20 cellular contexts compared by ENCODE assay signal in the genomic region with DNA sequence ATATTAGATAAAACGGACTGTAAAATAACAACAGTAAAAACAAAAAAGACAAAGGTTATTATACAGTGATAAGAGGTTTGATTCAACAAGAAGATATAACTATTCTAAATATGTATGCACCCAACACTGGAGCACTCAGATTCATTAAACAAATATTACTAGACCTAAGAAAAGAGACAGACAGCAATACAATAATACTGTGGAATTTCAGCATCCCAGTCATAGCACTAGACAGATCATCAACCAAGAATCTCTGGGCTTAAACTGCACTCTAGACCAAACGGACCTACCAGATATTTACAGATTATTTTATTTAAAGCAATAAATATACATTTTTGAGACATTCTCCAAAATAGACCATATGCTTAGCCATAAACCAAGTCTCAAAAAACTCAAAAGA.
A peak's percentile ranks its signal among the peaks of the same experiment; 100 is the strongest.
DNase-seq lines count a peak whose midpoint lies in the region; ATAC-seq, FAIRE-seq and TF ChIP-seq lines count a peak whose summit lies in the region.
"Had no signal": no experiment of that assay in that cellular context is flagged by ENCODE, and none has a peak within 500 bp of the region (broad histone marks: within the 10 kb centered on the region; RNA-seq: fewer than 3 reads in every experiment).

No MANE protein-coding gene starts in this region.

- H3K56ac ChIP-seq in IMR-90 (ENCODE audit: extremely low read depth, insufficient read depth, low read length), result no peak overlapping the region

- no peak overlapping the region for H2AK5ac ChIP-seq in IMR-90 (ENCODE audit: low read depth, low read length)

- H4K91ac ChIP-seq in IMR-90 (ENCODE audit: insufficient read depth, low read depth, low read length), result no peak overlapping the region

- H3K4me3 ChIP-seq in IMR-90 (ENCODE audit: insufficient read depth, low read depth, low read length) (no peak overlapping the region), GM12878 (no peak overlapping the region), left ventricle myocardium inferior (no peak overlapping the region)
- H3K4me3 ChIP-seq: GM23338 had no signal

- no peak overlapping the region for H3K4ac ChIP-seq in IMR-90 (ENCODE audit: low read depth, low read length)

- H3K36me3 ChIP-seq in IMR-90 (ENCODE audit: control insufficient read depth, insufficient read depth, low read length) (no peaks in the 10 kb centered on the region), GM12878 (ENCODE audit: control insufficient read depth in 2 of 2, insufficient read depth in 2 of 2, low read length in 1 of 2) (no peaks in the 10 kb centered on the region), left ventricle myocardium inferior (no peaks in the 10 kb centered on the region)

- TF ChIP-seq RAD21 in IMR-90 (IDR thresholded peaks at IDR 0.05; ENCODE audit: low read length) (no peak), GM12878 (IDR thresholded peaks at IDR 0.05; ENCODE audit: insufficient read depth, low read depth, low read length) (no peak)

- RAD21 ChIA-PET in GM12878 (lab: Charles Lee; ENCODE audit: unreplicated experiment), result no interaction called here

- no peaks in the 10 kb centered on the region for H3K79me2 ChIP-seq in GM12878 (ENCODE audit: control insufficient read depth, insufficient read depth, low read length)

- no peak overlapping the region for H2BK15ac ChIP-seq in IMR-90 (ENCODE audit: low read depth, low read length)

- no CpG with 5 or more reads among the region's 2 CpGs for WGBS in IMR-90 (ENCODE audit: extremely low coverage in 2 of 2, insufficient read length in 1 of 2), 2 experiments
- WGBS in GM12878 (ENCODE audit: insufficient coverage, insufficient replicate concordance, low lambda C conversion rate, missing lambda C conversion rate), result 6% methylated on average over 2 of the region's 2 CpGs

- dilution Hi-C loops in IMR-90 (cut with HindIII; ENCODE audit: low sequenced_read_pairs, unreplicated experiment), result no loop called here

- H2BK20ac ChIP-seq in IMR-90 (ENCODE audit: low read depth, low read length), result no peak overlapping the region

- in situ Hi-C loops in IMR-90 (cut with MboI; ENCODE audit: low sequenced_read_pairs), result no loop called here
- in situ Hi-C loops in GM12878 (cut with MboI), result no loop called here

- H3K27me3 ChIP-seq in IMR-90 (ENCODE audit: control insufficient read depth, insufficient read depth, low read length) (no peaks in the 10 kb centered on the region), GM12878 (replicated peaks in 1 of 2; ENCODE audit: control insufficient read depth in 2 of 2, insufficient read depth in 2 of 2, low read length in 1 of 2) (no peaks in the 10 kb centered on the region), left ventricle myocardium inferior (ENCODE audit: low read depth) (peaks cover 5% of the 10 kb centered on the region)

- H2AFZ ChIP-seq in IMR-90 (replicated peaks; ENCODE audit: low read length, poor library complexity) (no peak overlapping the region), GM12878 (ENCODE audit: control insufficient read depth, low read depth, low read length) (no peak overlapping the region)
- H2AFZ ChIP-seq: GM23338 had no signal

- DNase-seq in AG08395 (ENCODE audit: low spot score), result peak; percentile 12
- no peak for DNase-seq in IMR-90
- no peak for DNase-seq in GM12878 (ENCODE audit: low read depth, low spot score)
- DNase-seq in HCEC 1CT, result no peak
- DNase-seq in left ventricle myocardium inferior, result no peak
- no peak for DNase-seq in NAMALWA (ENCODE audit: low spot score)
- DNase-seq: C1 segment of cervical spinal cord; Calu3; CD4-positive, alpha-beta memory T cell; COR-L47; DMS53; DMS79 treated with DMSO at 0.1 percent for 48 hours; GF-D8; H9; HFFc6 had no signal

- H2BK5ac ChIP-seq in IMR-90 (ENCODE audit: low read depth, low read length, poor library complexity, severe bottlenecking), result no peak overlapping the region

- SMC1A ChIA-PET in GM12878 (lab: Charles Lee; ENCODE audit: uncharacterized antibody, unreplicated experiment), result no interaction called here

- CTCF ChIA-PET in IMR-90 (lab: Yijun Ruan, JAX), result no interaction called here
- CTCF ChIA-PET in GM12878 (lab: Yijun Ruan, JAX), result no interaction called here

- peak; percentile 27 for FAIRE-seq in GM12878 (lab: Jason Lieb, UNC)
- FAIRE-seq: A204.1, GM12892, GM19239 had no signal

- no peak overlapping the region for H2BK120ac ChIP-seq in IMR-90 (ENCODE audit: low read depth, low read length)

- intact Hi-C loops in IMR-90 (cut with micrococcal nuclease), result loop anchor here (5.0 to 10.0 kb wide), 2 partner anchors 1081 to 1618 kb away; no protein-coding TSS in a partner anchor
- intact Hi-C loops in GM12878 (cut with micrococcal nuclease; ENCODE audit: unreplicated experiment), result no loop called here
- intact Hi-C loops in left ventricle myocardium inferior (cut with micrococcal nuclease), result no loop called here

- H4K5ac ChIP-seq in IMR-90 (ENCODE audit: low read depth, low read length), result no peak overlapping the region

- H2AK9ac ChIP-seq in IMR-90 (replicated peaks; ENCODE audit: low read depth, low read length, poor library complexity), result no peak overlapping the region

- no peak overlapping the region for H3K18ac ChIP-seq in IMR-90 (ENCODE audit: low read depth, low read length)

- POLR2A ChIA-PET in IMR-90 (lab: Charles Lee; ENCODE audit: unreplicated experiment) (no interaction called here), GM12878 (lab: Charles Lee) (no interaction called here)

- H3K9me3 ChIP-seq in IMR-90 (ENCODE audit: control insufficient read depth, insufficient read depth, low read length) (peaks cover 17% of the 10 kb centered on the region), GM12878 (replicated peaks; ENCODE audit: control insufficient read depth, insufficient read depth, low read length) (no peaks in the 10 kb centered on the region), left ventricle myocardium inferior (replicated peaks) (peaks cover 37% of the 10 kb centered on the region)

- H3K4me1 ChIP-seq in IMR-90 (ENCODE audit: control insufficient read depth, insufficient read depth, low read length) (no peaks in the 10 kb centered on the region), GM12878 (ENCODE audit: control insufficient read depth, insufficient read depth, low read length) (no peaks in the 10 kb centered on the region), left ventricle myocardium inferior (no peaks in the 10 kb centered on the region)

- BruUV-seq in IMR-90 (replicated peaks; lab: Mats Ljungman, UMichigan) (no TSS peak), GM12878 (replicated peaks; lab: Mats Ljungman, UMichigan) (no TSS peak)

- peak; percentile 56 for ATAC-seq in IMR-90 (ENCODE audit: low read depth)
- ATAC-seq in GM12878, result no peak
- ATAC-seq: GM23338 had no signal

- H3K9ac ChIP-seq in IMR-90 (ENCODE audit: low read depth, low read length) (no peak overlapping the region), GM12878 (ENCODE audit: control insufficient read depth, insufficient read depth, low read length) (no peak overlapping the region)

- H3K23ac ChIP-seq in IMR-90 (ENCODE audit: low read depth, low read length), result no peak overlapping the region

- no peak overlapping the region for H3K4me2 ChIP-seq in IMR-90 (ENCODE audit: low read depth, low read length)
- no peak overlapping the region for H3K4me2 ChIP-seq in GM12878 (ENCODE audit: control insufficient read depth, insufficient read depth)
- H3K4me2 ChIP-seq: GM23338 had no signal

- no peak overlapping the region for H4K8ac ChIP-seq in IMR-90 (ENCODE audit: low read depth in 2 of 2, low read length in 2 of 2)

- H3K9me1 ChIP-seq in IMR-90 (ENCODE audit: insufficient read depth, low read length), result no peaks in the 10 kb centered on the region

- H4K20me1 ChIP-seq in IMR-90 (ENCODE audit: insufficient read depth, low read length) (no peaks in the 10 kb centered on the region), GM12878 (ENCODE audit: control insufficient read depth, insufficient read depth) (no peaks in the 10 kb centered on the region)

- H3K14ac ChIP-seq in IMR-90 (replicated peaks; ENCODE audit: low read depth, low read length), result no peak overlapping the region

- no peak for TF ChIP-seq EP300 in GM12878 (IDR thresholded peaks at IDR 0.05; ENCODE audit: borderline replicate concordance in 1 of 2, control insufficient read depth in 1 of 2, low read depth in 2 of 2, low read length in 2 of 2)

- TF ChIP-seq POLR2A in IMR-90 (IDR thresholded peaks at IDR 0.05; ENCODE audit: low read depth, low read length), result no peak
- TF ChIP-seq POLR2A in GM12878 (IDR thresholded peaks at IDR 0.05; ENCODE audit: low read depth, low read length), result no peak

- TF ChIP-seq CTCF in IMR-90 (conservative IDR thresholded peaks at IDR 0.05; ENCODE audit: low read depth, low read length) (no peak), GM12878 (IDR thresholded peaks at IDR 0.05 in 2 of 3, conservative IDR thresholded peaks at IDR 0.05 in 1 of 3; ENCODE audit: control insufficient read depth in 2 of 3, extremely low read depth in 1 of 3, insufficient read depth in 1 of 3, low read depth in 3 of 3, low read length in 3 of 3) (no peak), left ventricle myocardium inferior (IDR thresholded peaks at IDR 0.05; ENCODE audit: borderline replicate concordance) (no peak)

- H3K27ac ChIP-seq in IMR-90 (ENCODE audit: insufficient read depth, low read length) (no peak overlapping the region), GM12878 (ENCODE audit: control insufficient read depth, insufficient read depth) (no peak overlapping the region), left ventricle myocardium inferior (replicated peaks) (no peak overlapping the region)
- H3K27ac ChIP-seq: 22Rv1 had no signal

- H3K79me1 ChIP-seq in IMR-90 (ENCODE audit: low read depth in 1 of 2, low read length in 2 of 2), result no peaks in the 10 kb centered on the region

TF ChIP-seq in IMR-90, 13 proteins besides CTCF, POLR2A, EP300 and RAD21 (continues in another document):
- TF ChIP-seq CEBPB (IDR thresholded peaks at IDR 0.05; ENCODE audit: low read depth, low read length) (no peak), RCOR1 (IDR thresholded peaks at IDR 0.05; ENCODE audit: insufficient replicate concordance, low read length) (no peak), MAZ (IDR thresholded peaks at IDR 0.05; ENCODE audit: borderline replicate concordance, low read depth, low read length) (no peak), FOS (IDR thresholded peaks at IDR 0.05; ENCODE audit: low read depth, low read length) (no peak), RFX5 (IDR thresholded peaks at IDR 0.05; ENCODE audit: low read depth, low read length) (no peak), SMC3 (IDR thresholded peaks at IDR 0.05; ENCODE audit: low read depth, low read length) (no peak), MAFK (IDR thresholded peaks at IDR 0.05; ENCODE audit: low read depth, low read length) (no peak)

TF ChIP-seq in GM12878, 131 proteins besides CTCF, POLR2A, EP300 and RAD21:
- no peak for TF ChIP-seq RUNX3 (IDR thresholded peaks at IDR 0.05; ENCODE audit: low read length)
- no peak for TF ChIP-seq MEF2A (IDR thresholded peaks at IDR 0.05; ENCODE audit: insufficient read depth, low read depth, low read length)
- no peak for TF ChIP-seq SUPT20H (IDR thresholded peaks at IDR 0.05; ENCODE audit: borderline replicate concordance, control insufficient read depth, low read depth, low read length)
- no peak for TF ChIP-seq SPI1 (IDR thresholded peaks at IDR 0.05; ENCODE audit: borderline replicate concordance, insufficient read depth, low read depth, low read length)
